In genomic region chr4:142718981-142719380, GRCh38 we compare ENCODE assay signal across 15 cellular contexts.
DNase-seq lines count a peak whose midpoint lies in the region; ATAC-seq and TF ChIP-seq lines count a peak whose summit lies in the region.
"Had no signal": no experiment of that assay in that cellular context is flagged by ENCODE, and none has a peak within 500 bp of the region (broad histone marks: within the 10 kb centered on the region; RNA-seq: fewer than 3 reads in every experiment).

No MANE protein-coding gene starts in this region.

- intact Hi-C loops in activated naive CD4-positive, alpha-beta T cell treated with anti-CD3 and anti-CD28 coated beads for 36 hours (cut with micrococcal nuclease) = no loop called here
- intact Hi-C loops in PC-9 (cut with micrococcal nuclease; ENCODE audit: unreplicated experiment) (no loop called here), mucosa of descending colon (cut with DNase I, micrococcal nuclease) (loop anchor here in 1 of 2 donors (10.0 kb wide), 1 partner anchor 594 kb away; no protein-coding TSS in a partner anchor)

- TF ChIP-seq CTCF in PC-9 (conservative IDR thresholded peaks at IDR 0.05) = no peak
- no peak for TF ChIP-seq CTCF in foreskin keratinocyte (conservative IDR thresholded peaks at IDR 0.05)
- no peak for TF ChIP-seq CTCF in mucosa of descending colon (IDR thresholded peaks at IDR 0.05)

- H3K27me3 ChIP-seq in PC-9 (ENCODE audit: insufficient read depth, low read depth) (no peaks in the 10 kb centered on the region), foreskin keratinocyte (no peaks in the 10 kb centered on the region)

- no peaks in the 10 kb centered on the region for H3K27me3 Mint-ChIP-seq in activated naive CD4-positive, alpha-beta T cell treated with anti-CD3 and anti-CD28 coated beads for 36 hours (ENCODE audit: low read depth)
- H3K27me3 Mint-ChIP-seq: B cell had no signal

- POLR2A ChIA-PET in PC-9 (lab: Charles Lee; ENCODE audit: unreplicated experiment) = no interaction called here

- H3K4me1 ChIP-seq in PC-9 (replicated peaks; ENCODE audit: insufficient read depth) (peaks cover 16% of the 10 kb centered on the region), foreskin keratinocyte (peaks cover 23% of the 10 kb centered on the region), mucosa of descending colon (ENCODE audit: low read depth) (no peaks in the 10 kb centered on the region)

- H3K9me3 ChIP-seq in PC-9 (ENCODE audit: insufficient read depth, low read depth) (no peaks in the 10 kb centered on the region; the same call in none of the 2 replicates), mucosa of descending colon (peaks cover 2% of the 10 kb centered on the region)

- CTCF ChIA-PET in activated naive CD4-positive, alpha-beta T cell treated with anti-CD3 and anti-CD28 coated beads for 36 hours (lab: Charles Lee) = interaction anchor here (1.3 to 3.7 kb wide), 3 partner anchors 75 to 436 kb away, joined by 3 to 16 read pairs (median 6); no protein-coding TSS in a partner anchor
- CTCF ChIA-PET in PC-9 (lab: Charles Lee) = interaction anchor here (0.6 kb wide), 1 partner anchor 12 kb away, joined by 3 read pairs; no protein-coding TSS in a partner anchor

- peaks cover 6% of the 10 kb centered on the region; the same call in 1 of the 2 replicates for H3F3A ChIP-seq in PC-9 (ENCODE audit: insufficient read depth, low read depth)

- H4K20me1 ChIP-seq in PC-9 (ENCODE audit: insufficient read depth) = no peaks in the 10 kb centered on the region

- no TSS peak for BruUV-seq in PC-9 (replicated peaks; lab: Mats Ljungman, UMichigan)

- H3K27ac ChIP-seq in PC-9 (peak overlapping the region; percentile 64), foreskin keratinocyte (peak overlapping the region; percentile 64)

- no peak overlapping the region for H3K4me3 Mint-ChIP-seq in activated naive CD4-positive, alpha-beta T cell treated with anti-CD3 and anti-CD28 coated beads for 36 hours
- H3K4me3 Mint-ChIP-seq: B cell; CD4-positive, alpha-beta memory T cell had no signal

- H3K36me3 ChIP-seq in PC-9 (ENCODE audit: low read depth) = no peaks in the 10 kb centered on the region
- H3K36me3 ChIP-seq in mucosa of descending colon (ENCODE audit: low read depth) = no peaks in the 10 kb centered on the region

- DNase-seq in activated naive CD4-positive, alpha-beta T cell treated with anti-CD3 and anti-CD28 coated beads for 36 hours = no peak
- no peak for DNase-seq in activated naive CD4-positive, alpha-beta T cell treated with anti-CD3 and anti-CD28 coated beads, Interleukin-2, amount 50 U/mL, for 16 hours
- peak; percentile 7 for DNase-seq in ELR (ENCODE audit: low read depth)
- DNase-seq in PC-9 = no peak
- peak in 1 of 2 donors; percentile 42 for DNase-seq in foreskin keratinocyte
- DNase-seq in mucosa of descending colon = no peak
- DNase-seq in germinal center (ENCODE audit: low spot score) = no peak
- DNase-seq: 8988T; C1 segment of cervical spinal cord; CD4-positive, alpha-beta memory T cell; DMS79; EL; GF-D8 had no signal

- H3K36me3 Mint-ChIP-seq in activated naive CD4-positive, alpha-beta T cell treated with anti-CD3 and anti-CD28 coated beads for 36 hours (ENCODE audit: low read depth) = peaks cover 14% of the 10 kb centered on the region

- H3K9me3 Mint-ChIP-seq in activated naive CD4-positive, alpha-beta T cell treated with anti-CD3 and anti-CD28 coated beads for 36 hours = peaks cover 3% of the 10 kb centered on the region

- ATAC-seq in foreskin keratinocyte = no peak
- no peak for ATAC-seq in mucosa of descending colon
- no peak for ATAC-seq in HG02840 (IDR thresholded peaks at IDR 0.05; ENCODE audit: low FRiP score, unreplicated experiment)

- H3K4me1 Mint-ChIP-seq in activated naive CD4-positive, alpha-beta T cell treated with anti-CD3 and anti-CD28 coated beads for 36 hours (ENCODE audit: low read depth) = peaks cover 50% of the 10 kb centered on the region
- H3K4me1 Mint-ChIP-seq: B cell had no signal

- H3K4me3 ChIP-seq in PC-9 (no peak overlapping the region), mucosa of descending colon (no peak overlapping the region)

- no peaks in the 10 kb centered on the region for H3K9me2 ChIP-seq in PC-9 (ENCODE audit: insufficient read depth)

- H2AFZ ChIP-seq in PC-9 = no peak overlapping the region

- H3K4me2 ChIP-seq in PC-9 = no peak overlapping the region

- H3K27ac Mint-ChIP-seq in activated naive CD4-positive, alpha-beta T cell treated with anti-CD3 and anti-CD28 coated beads for 36 hours = peak overlapping the region; percentile 63
- H3K27ac Mint-ChIP-seq: B cell; CD4-positive, alpha-beta memory T cell had no signal

- no peaks in the 10 kb centered on the region for H3K79me2 ChIP-seq in PC-9 (ENCODE audit: low read depth)
